ENCODE assay signal across 1 cellular context in genomic region chr21:15425049-15425448, GRCh38.
TF ChIP-seq lines count a peak whose summit lies in the region.

No MANE protein-coding gene starts in this region.

TF ChIP-seq in WTC11, 78 proteins besides CTCF, POLR2A, EP300 and RAD21 (continued from another document):
- TF ChIP-seq E2F5 (CRISPR knock-in tag; IDR thresholded peaks at IDR 0.05) (no peak), MYBL2 (CRISPR knock-in tag; IDR thresholded peaks at IDR 0.05) (no peak), ETV6 (CRISPR knock-in tag; IDR thresholded peaks at IDR 0.05) (no peak), GTF2I (CRISPR knock-in tag; conservative IDR thresholded peaks at IDR 0.05) (no peak), NR3C1 (CRISPR knock-in tag; conservative IDR thresholded peaks at IDR 0.05; ENCODE audit: low read depth) (no peak), NFATC4 (CRISPR knock-in tag; IDR thresholded peaks at IDR 0.05) (no peak), ZNF121 (CRISPR knock-in tag; IDR thresholded peaks at IDR 0.05) (no peak), E2F4 (CRISPR knock-in tag; IDR thresholded peaks at IDR 0.05; ENCODE audit: borderline replicate concordance, low read depth) (no peak), MXD4 (CRISPR knock-in tag; IDR thresholded peaks at IDR 0.05; ENCODE audit: borderline replicate concordance) (no peak), ARID4B (CRISPR knock-in tag; IDR thresholded peaks at IDR 0.05; ENCODE audit: borderline replicate concordance) (no peak), CDX4 (CRISPR knock-in tag; IDR thresholded peaks at IDR 0.05; ENCODE audit: borderline replicate concordance) (no peak), ZNF396 (CRISPR knock-in tag; IDR thresholded peaks at IDR 0.05; ENCODE audit: borderline replicate concordance) (no peak), ERG (CRISPR knock-in tag; IDR thresholded peaks at IDR 0.05) (no peak)
